ENCODE assay signal across 1 cellular context in genomic region chrX:19839770-19840254, GRCh38.
A peak's percentile ranks its signal among the peaks of the same experiment; 100 is the strongest.
TF ChIP-seq lines count a peak whose summit lies in the region.

No MANE protein-coding gene starts in this region.

TF ChIP-seq in GM12878, 131 proteins besides CTCF, POLR2A, EP300 and RAD21 (continued from another document and continues in another):
- TF ChIP-seq CBX3 (IDR thresholded peaks at IDR 0.05; ENCODE audit: borderline replicate concordance, low read depth), result no peak
- peak; percentile 80 for TF ChIP-seq NR2F1 (conservative IDR thresholded peaks at IDR 0.05)
- no peak for TF ChIP-seq KLF5 (IDR thresholded peaks at IDR 0.05; ENCODE audit: partially characterized antibody)
- TF ChIP-seq, protein P1, sequence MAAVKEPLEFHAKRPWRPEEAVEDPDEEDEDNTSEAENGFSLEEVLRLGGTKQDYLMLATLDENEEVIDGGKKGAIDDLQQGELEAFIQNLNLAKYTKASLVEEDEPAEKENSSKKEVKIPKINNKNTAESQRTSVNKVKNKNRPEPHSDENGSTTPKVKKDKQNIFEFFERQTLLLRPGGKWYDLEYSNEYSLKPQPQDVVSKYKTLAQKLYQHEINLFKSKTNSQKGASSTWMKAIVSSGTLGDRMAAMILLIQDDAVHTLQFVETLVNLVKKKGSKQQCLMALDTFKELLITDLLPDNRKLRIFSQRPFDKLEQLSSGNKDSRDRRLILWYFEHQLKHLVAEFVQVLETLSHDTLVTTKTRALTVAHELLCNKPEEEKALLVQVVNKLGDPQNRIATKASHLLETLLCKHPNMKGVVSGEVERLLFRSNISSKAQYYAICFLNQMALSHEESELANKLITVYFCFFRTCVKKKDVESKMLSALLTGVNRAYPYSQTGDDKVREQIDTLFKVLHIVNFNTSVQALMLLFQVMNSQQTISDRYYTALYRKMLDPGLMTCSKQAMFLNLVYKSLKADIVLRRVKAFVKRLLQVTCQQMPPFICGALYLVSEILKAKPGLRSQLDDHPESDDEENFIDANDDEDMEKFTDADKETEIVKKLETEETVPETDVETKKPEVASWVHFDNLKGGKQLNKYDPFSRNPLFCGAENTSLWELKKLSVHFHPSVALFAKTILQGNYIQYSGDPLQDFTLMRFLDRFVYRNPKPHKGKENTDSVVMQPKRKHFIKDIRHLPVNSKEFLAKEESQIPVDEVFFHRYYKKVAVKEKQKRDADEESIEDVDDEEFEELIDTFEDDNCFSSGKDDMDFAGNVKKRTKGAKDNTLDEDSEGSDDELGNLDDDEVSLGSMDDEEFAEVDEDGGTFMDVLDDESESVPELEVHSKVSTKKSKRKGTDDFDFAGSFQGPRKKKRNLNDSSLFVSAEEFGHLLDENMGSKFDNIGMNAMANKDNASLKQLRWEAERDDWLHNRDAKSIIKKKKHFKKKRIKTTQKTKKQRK (IDR thresholded peaks at IDR 0.05; ENCODE audit: low read depth, low read length), result no peak
- TF ChIP-seq SPI1 (IDR thresholded peaks at IDR 0.05; ENCODE audit: borderline replicate concordance, insufficient read depth, low read depth, low read length), result no peak
- no peak for TF ChIP-seq SKIL (IDR thresholded peaks at IDR 0.05; ENCODE audit: low read depth, poor library complexity, severe bottlenecking)
- TF ChIP-seq IKZF2 (IDR thresholded peaks at IDR 0.05), result peak; percentile 63 to 80
- peak; percentile 85 for TF ChIP-seq MTA2 (IDR thresholded peaks at IDR 0.05; ENCODE audit: low read depth)
- TF ChIP-seq, protein P2, sequence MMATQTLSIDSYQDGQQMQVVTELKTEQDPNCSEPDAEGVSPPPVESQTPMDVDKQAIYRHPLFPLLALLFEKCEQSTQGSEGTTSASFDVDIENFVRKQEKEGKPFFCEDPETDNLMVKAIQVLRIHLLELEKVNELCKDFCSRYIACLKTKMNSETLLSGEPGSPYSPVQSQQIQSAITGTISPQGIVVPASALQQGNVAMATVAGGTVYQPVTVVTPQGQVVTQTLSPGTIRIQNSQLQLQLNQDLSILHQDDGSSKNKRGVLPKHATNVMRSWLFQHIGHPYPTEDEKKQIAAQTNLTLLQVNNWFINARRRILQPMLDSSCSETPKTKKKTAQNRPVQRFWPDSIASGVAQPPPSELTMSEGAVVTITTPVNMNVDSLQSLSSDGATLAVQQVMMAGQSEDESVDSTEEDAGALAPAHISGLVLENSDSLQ (IDR thresholded peaks at IDR 0.05), result peak; percentile 95
- peak in 1 of 2 experiments; percentile 87; a peak in 1 of 4 replicates for TF ChIP-seq ETV6 (conservative IDR thresholded peaks at IDR 0.05 in 1 of 2, IDR thresholded peaks at IDR 0.05 in 1 of 2; ENCODE audit: borderline replicate concordance in 1 of 2, low read depth in 1 of 2)
- no peak for TF ChIP-seq EZH2 (IDR thresholded peaks at IDR 0.05; ENCODE audit: borderline replicate concordance, control insufficient read depth, low read depth, low read length)
- TF ChIP-seq IKZF1 (conservative IDR thresholded peaks at IDR 0.05), result peak; percentile 76
- no peak for TF ChIP-seq TCF3 (IDR thresholded peaks at IDR 0.05; ENCODE audit: borderline replicate concordance, insufficient read depth, low read depth, low read length)
- TF ChIP-seq ZNF207 (IDR thresholded peaks at IDR 0.05; ENCODE audit: borderline replicate concordance), result no peak
- TF ChIP-seq CHD2 (IDR thresholded peaks at IDR 0.05; ENCODE audit: borderline replicate concordance, low read depth, low read length), result no peak
- TF ChIP-seq, protein P3, sequence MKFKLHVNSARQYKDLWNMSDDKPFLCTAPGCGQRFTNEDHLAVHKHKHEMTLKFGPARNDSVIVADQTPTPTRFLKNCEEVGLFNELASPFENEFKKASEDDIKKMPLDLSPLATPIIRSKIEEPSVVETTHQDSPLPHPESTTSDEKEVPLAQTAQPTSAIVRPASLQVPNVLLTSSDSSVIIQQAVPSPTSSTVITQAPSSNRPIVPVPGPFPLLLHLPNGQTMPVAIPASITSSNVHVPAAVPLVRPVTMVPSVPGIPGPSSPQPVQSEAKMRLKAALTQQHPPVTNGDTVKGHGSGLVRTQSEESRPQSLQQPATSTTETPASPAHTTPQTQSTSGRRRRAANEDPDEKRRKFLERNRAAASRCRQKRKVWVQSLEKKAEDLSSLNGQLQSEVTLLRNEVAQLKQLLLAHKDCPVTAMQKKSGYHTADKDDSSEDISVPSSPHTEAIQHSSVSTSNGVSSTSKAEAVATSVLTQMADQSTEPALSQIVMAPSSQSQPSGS (IDR thresholded peaks at IDR 0.05; ENCODE audit: low read length), result peak; percentile 60; the same call in 1 of the 2 replicates
- TF ChIP-seq MEF2B (IDR thresholded peaks at IDR 0.05; ENCODE audit: partially characterized antibody, poor library complexity, severe bottlenecking), result peak; percentile 48
- no peak for TF ChIP-seq MYC (IDR thresholded peaks at IDR 0.05; ENCODE audit: insufficient read depth, insufficient read length, insufficient replicate concordance, low read length, severe bottlenecking)
- peak; percentile 51; the same call in 1 of the 2 replicates for TF ChIP-seq CBFB (IDR thresholded peaks at IDR 0.05; ENCODE audit: low read depth)
- TF ChIP-seq YBX1 (IDR thresholded peaks at IDR 0.05), result no peak
- TF ChIP-seq TCF12 (IDR thresholded peaks at IDR 0.05; ENCODE audit: low read depth, low read length), result no peak
- TF ChIP-seq RFX5 (IDR thresholded peaks at IDR 0.05; ENCODE audit: low read depth, low read length), result no peak
- TF ChIP-seq DPF2 (IDR thresholded peaks at IDR 0.05), result peak; percentile 78
- no peak for TF ChIP-seq MAX (IDR thresholded peaks at IDR 0.05; ENCODE audit: low read depth, low read length)
- no peak for TF ChIP-seq RCOR1 (conservative IDR thresholded peaks at IDR 0.05; ENCODE audit: low read depth, low read length)
- TF ChIP-seq, protein P4, sequence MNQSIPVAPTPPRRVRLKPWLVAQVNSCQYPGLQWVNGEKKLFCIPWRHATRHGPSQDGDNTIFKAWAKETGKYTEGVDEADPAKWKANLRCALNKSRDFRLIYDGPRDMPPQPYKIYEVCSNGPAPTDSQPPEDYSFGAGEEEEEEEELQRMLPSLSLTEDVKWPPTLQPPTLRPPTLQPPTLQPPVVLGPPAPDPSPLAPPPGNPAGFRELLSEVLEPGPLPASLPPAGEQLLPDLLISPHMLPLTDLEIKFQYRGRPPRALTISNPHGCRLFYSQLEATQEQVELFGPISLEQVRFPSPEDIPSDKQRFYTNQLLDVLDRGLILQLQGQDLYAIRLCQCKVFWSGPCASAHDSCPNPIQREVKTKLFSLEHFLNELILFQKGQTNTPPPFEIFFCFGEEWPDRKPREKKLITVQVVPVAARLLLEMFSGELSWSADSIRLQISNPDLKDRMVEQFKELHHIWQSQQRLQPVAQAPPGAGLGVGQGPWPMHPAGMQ (IDR thresholded peaks at IDR 0.05; ENCODE audit: borderline replicate concordance), result no peak
- TF ChIP-seq FOXM1 (IDR thresholded peaks at IDR 0.05; ENCODE audit: low read depth, low read length), result no peak
- TF ChIP-seq CREB1 (IDR thresholded peaks at IDR 0.05; ENCODE audit: low read depth), result peak; percentile 34; the same call in 1 of the 2 replicates
- TF ChIP-seq, protein P5, sequence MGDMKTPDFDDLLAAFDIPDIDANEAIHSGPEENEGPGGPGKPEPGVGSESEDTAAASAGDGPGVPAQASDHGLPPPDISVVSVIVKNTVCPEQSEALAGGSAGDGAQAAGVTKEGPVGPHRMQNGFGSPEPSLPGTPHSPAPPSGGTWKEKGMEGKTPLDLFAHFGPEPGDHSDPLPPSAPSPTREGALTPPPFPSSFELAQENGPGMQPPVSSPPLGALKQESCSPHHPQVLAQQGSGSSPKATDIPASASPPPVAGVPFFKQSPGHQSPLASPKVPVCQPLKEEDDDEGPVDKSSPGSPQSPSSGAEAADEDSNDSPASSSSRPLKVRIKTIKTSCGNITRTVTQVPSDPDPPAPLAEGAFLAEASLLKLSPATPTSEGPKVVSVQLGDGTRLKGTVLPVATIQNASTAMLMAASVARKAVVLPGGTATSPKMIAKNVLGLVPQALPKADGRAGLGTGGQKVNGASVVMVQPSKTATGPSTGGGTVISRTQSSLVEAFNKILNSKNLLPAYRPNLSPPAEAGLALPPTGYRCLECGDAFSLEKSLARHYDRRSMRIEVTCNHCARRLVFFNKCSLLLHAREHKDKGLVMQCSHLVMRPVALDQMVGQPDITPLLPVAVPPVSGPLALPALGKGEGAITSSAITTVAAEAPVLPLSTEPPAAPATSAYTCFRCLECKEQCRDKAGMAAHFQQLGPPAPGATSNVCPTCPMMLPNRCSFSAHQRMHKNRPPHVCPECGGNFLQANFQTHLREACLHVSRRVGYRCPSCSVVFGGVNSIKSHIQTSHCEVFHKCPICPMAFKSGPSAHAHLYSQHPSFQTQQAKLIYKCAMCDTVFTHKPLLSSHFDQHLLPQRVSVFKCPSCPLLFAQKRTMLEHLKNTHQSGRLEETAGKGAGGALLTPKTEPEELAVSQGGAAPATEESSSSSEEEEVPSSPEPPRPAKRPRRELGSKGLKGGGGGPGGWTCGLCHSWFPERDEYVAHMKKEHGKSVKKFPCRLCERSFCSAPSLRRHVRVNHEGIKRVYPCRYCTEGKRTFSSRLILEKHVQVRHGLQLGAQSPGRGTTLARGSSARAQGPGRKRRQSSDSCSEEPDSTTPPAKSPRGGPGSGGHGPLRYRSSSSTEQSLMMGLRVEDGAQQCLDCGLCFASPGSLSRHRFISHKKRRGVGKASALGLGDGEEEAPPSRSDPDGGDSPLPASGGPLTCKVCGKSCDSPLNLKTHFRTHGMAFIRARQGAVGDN (IDR thresholded peaks at IDR 0.05), result no peak
- no peak for TF ChIP-seq SREBF2 (IDR thresholded peaks at IDR 0.05; ENCODE audit: low read length)
- TF ChIP-seq CUX1 (IDR thresholded peaks at IDR 0.05; ENCODE audit: insufficient replicate concordance, low read depth, low read length), result no peak
- TF ChIP-seq, protein P6, sequence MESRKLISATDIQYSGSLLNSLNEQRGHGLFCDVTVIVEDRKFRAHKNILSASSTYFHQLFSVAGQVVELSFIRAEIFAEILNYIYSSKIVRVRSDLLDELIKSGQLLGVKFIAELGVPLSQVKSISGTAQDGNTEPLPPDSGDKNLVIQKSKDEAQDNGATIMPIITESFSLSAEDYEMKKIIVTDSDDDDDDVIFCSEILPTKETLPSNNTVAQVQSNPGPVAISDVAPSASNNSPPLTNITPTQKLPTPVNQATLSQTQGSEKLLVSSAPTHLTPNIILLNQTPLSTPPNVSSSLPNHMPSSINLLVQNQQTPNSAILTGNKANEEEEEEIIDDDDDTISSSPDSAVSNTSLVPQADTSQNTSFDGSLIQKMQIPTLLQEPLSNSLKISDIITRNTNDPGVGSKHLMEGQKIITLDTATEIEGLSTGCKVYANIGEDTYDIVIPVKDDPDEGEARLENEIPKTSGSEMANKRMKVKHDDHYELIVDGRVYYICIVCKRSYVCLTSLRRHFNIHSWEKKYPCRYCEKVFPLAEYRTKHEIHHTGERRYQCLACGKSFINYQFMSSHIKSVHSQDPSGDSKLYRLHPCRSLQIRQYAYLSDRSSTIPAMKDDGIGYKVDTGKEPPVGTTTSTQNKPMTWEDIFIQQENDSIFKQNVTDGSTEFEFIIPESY (IDR thresholded peaks at IDR 0.05), result no peak
- no peak for TF ChIP-seq BMI1 (IDR thresholded peaks at IDR 0.05; ENCODE audit: borderline replicate concordance)
- TF ChIP-seq, protein P7, sequence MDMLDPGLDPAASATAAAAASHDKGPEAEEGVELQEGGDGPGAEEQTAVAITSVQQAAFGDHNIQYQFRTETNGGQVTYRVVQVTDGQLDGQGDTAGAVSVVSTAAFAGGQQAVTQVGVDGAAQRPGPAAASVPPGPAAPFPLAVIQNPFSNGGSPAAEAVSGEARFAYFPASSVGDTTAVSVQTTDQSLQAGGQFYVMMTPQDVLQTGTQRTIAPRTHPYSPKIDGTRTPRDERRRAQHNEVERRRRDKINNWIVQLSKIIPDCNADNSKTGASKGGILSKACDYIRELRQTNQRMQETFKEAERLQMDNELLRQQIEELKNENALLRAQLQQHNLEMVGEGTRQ (IDR thresholded peaks at IDR 0.05; ENCODE audit: borderline replicate concordance, low read depth, low read length), result no peak
- TF ChIP-seq EGR1 (IDR thresholded peaks at IDR 0.05; ENCODE audit: borderline replicate concordance in 1 of 2, low read depth in 2 of 2, low read length in 2 of 2), result no peak
